15 cellular contexts compared by ENCODE assay signal in the genomic region with DNA sequence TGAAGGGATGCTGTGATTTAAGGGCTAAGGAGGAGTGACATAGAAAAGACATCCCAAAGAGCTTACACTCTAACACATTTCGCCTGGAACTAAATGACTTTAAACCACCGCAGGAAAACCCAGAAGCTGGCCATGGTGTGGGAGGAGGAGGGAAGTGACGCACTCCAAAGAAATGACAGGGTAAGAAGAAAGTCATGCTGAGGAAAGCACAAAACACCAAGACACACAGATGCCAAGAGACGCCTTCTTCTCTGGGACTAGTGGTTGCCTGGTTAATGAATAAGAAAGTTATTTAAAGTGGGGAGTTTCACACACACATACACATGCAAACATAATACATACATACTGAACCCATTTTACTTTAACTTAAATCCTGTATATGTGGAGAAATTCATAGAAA.
A peak's percentile ranks its signal among the peaks of the same experiment; 100 is the strongest.
DNase-seq lines count a peak whose midpoint lies in the region; TF ChIP-seq lines count a peak whose summit lies in the region.
"Had no signal": no experiment of that assay in that cellular context is flagged by ENCODE, and none has a peak within 500 bp of the region (broad histone marks: within the 10 kb centered on the region; RNA-seq: fewer than 3 reads in every experiment).

No MANE protein-coding gene starts in this region.

- peak; percentile 46 for DNase-seq in Caki2 (ENCODE audit: low read depth)
- DNase-seq in HFFc6 = peak; percentile 58
- peak; percentile 29 for DNase-seq in amniotic epithelial cell (ENCODE audit: low read depth)
- peak; percentile 91 for DNase-seq in kidney glomerular epithelial cell (lab: John Stamatoyannopoulos, UW)
- DNase-seq in Peyer's patch = no peak
- DNase-seq in D341Med (ENCODE audit: low spot score) = no peak
- no peak for DNase-seq in Caco-2
- no peak for DNase-seq in stomach
- DNase-seq: activated CD4-positive, alpha-beta T cell treated with anti-CD3 and anti-CD28 coated beads, Interleukin-2, amount 50 U/mL, for 4 hours; activated naive CD4-positive, alpha-beta T cell treated with anti-CD3 and anti-CD28 coated beads for 36 hours; COR-L47; lower lobe of right lung; NCI-H2029 treated with DMSO at 0.1 percent for 48 hours; ovary; T-helper 1 cell had no signal

- H3K27me3 ChIP-seq in Peyer's patch (no peaks in the 10 kb centered on the region), Caco-2 (replicated peaks; ENCODE audit: control insufficient read depth, insufficient read depth, low read length) (no peaks in the 10 kb centered on the region), stomach (peaks cover 5 to 37% (median 11%) of the 10 kb centered on the region in 3 donors)
- H3K27me3 ChIP-seq: ovary had no signal

- H3K9me3 Mint-ChIP-seq in HFFc6 = peaks cover 7% of the 10 kb centered on the region; the same call in 1 of the 2 replicates
- no peaks in the 10 kb centered on the region for H3K9me3 Mint-ChIP-seq in Caco-2 (ENCODE audit: unreplicated experiment)
- H3K9me3 Mint-ChIP-seq: activated naive CD4-positive, alpha-beta T cell treated with anti-CD3 and anti-CD28 coated beads for 36 hours had no signal

- TF ChIP-seq POLR2A in Peyer's patch (IDR thresholded peaks at IDR 0.05) (no peak), stomach (IDR thresholded peaks at IDR 0.05) (no peak)

- 64 to 86% (median 77%) methylated on average over 4 of the region's 4 CpGs for WGBS in stomach, 5 donors

- H3K4me1 Mint-ChIP-seq in HFFc6 (ENCODE audit: low read depth) = peaks cover 41% of the 10 kb centered on the region
- peaks cover 6% of the 10 kb centered on the region for H3K4me1 Mint-ChIP-seq in Caco-2 (ENCODE audit: low read depth, unreplicated experiment)

- 0 out of 2 replicates have a peak overlapping the region, but pooled peaks have one; percentile 8 for H3K4me3 Mint-ChIP-seq in HFFc6
- H3K4me3 Mint-ChIP-seq in Caco-2 (ENCODE audit: unreplicated experiment) = no peak overlapping the region
- H3K4me3 Mint-ChIP-seq: activated naive CD4-positive, alpha-beta T cell treated with anti-CD3 and anti-CD28 coated beads for 36 hours had no signal

- CTCF ChIA-PET in Caco-2 (lab: Charles Lee) = no interaction called here

- TF ChIP-seq CTCF in HFFc6 (IDR thresholded peaks at IDR 0.05) (no peak), Peyer's patch (IDR thresholded peaks at IDR 0.05) (no peak), Caco-2 (IDR thresholded peaks at IDR 0.05; ENCODE audit: insufficient read depth in 1 of 2, low read depth in 1 of 2, low read length in 1 of 2, severe bottlenecking in 1 of 2, unreplicated experiment in 1 of 2) (no peak), stomach (IDR thresholded peaks at IDR 0.05) (no peak)

- BruUV-seq in Caco-2 (replicated peaks; lab: Mats Ljungman, UMichigan) = no TSS peak

- H3K36me3 ChIP-seq in Peyer's patch = no peaks in the 10 kb centered on the region
- H3K36me3 ChIP-seq in Caco-2 (ENCODE audit: control insufficient read depth, insufficient read depth, low read length) = no peaks in the 10 kb centered on the region
- H3K36me3 ChIP-seq in stomach = no peaks in the 10 kb centered on the region
- H3K36me3 ChIP-seq: lower lobe of right lung, ovary had no signal

- H3K4me3 ChIP-seq in Peyer's patch (no peak overlapping the region), Caco-2 (ENCODE audit: low read depth, low read length) (no peak overlapping the region), stomach (no peak overlapping the region)
- H3K4me3 ChIP-seq: lower lobe of right lung, ovary had no signal

- H3K9me3 ChIP-seq in Peyer's patch (no peaks in the 10 kb centered on the region), Caco-2 (no peaks in the 10 kb centered on the region), stomach (no peaks in the 10 kb centered on the region)
- H3K9me3 ChIP-seq: lower lobe of right lung, ovary had no signal

- peaks cover 0 to 8% (median 0%) of the 10 kb centered on the region in 4 donors for H3K4me1 ChIP-seq in Peyer's patch
- H3K4me1 ChIP-seq in Caco-2 = no peaks in the 10 kb centered on the region
- peaks cover 0 to 11% (median 7%) of the 10 kb centered on the region in 4 donors for H3K4me1 ChIP-seq in stomach

- H3K27ac ChIP-seq in Peyer's patch (no peak overlapping the region), stomach (no peak overlapping the region)
- H3K27ac ChIP-seq: lower lobe of right lung, ovary had no signal

- in situ Hi-C loops in Caki2 (cut with HindIII; ENCODE audit: low pct_unique_long_range_greater_than_20kb, low sequenced_read_pairs) = no loop called here

- H3K27ac Mint-ChIP-seq in HFFc6 = peak overlapping the region; percentile 53
- no peak overlapping the region for H3K27ac Mint-ChIP-seq in Caco-2 (ENCODE audit: unreplicated experiment)
- H3K27ac Mint-ChIP-seq: activated naive CD4-positive, alpha-beta T cell treated with anti-CD3 and anti-CD28 coated beads for 36 hours had no signal

- POLR2A ChIA-PET in Caco-2 (lab: Charles Lee) = no interaction called here

- TF ChIP-seq EP300 in stomach (IDR thresholded peaks at IDR 0.05) = no peak

- intact Hi-C loops in Caco-2 (cut with micrococcal nuclease; ENCODE audit: unreplicated experiment) (no loop called here), stomach (cut with DNase I; ENCODE audit: low total_unique reads) (no loop called here)

- H3K27me3 Mint-ChIP-seq in HFFc6 (ENCODE audit: insufficient read depth) (peaks cover 2% of the 10 kb centered on the region), Caco-2 (ENCODE audit: insufficient read depth, unreplicated experiment) (peaks cover 27% of the 10 kb centered on the region)

- H3K36me3 Mint-ChIP-seq in HFFc6 (ENCODE audit: low read depth) (no peaks in the 10 kb centered on the region), Caco-2 (ENCODE audit: insufficient read depth, unreplicated experiment) (no peaks in the 10 kb centered on the region)

Comparison
In these comparisons a context has a peak if more than half of its experiments do, and no peak if none do; other contexts are left out.
1. DNase-seq: peak in Caki2 (single experiment), HFFc6 (single experiment), amniotic epithelial cell (single experiment) and kidney glomerular epithelial cell (single experiment); none in Peyer's patch (0 of 3), D341Med (single experiment), Caco-2 (0 of 2) and stomach (single experiment).